7 cellular contexts compared by ENCODE assay signal in genomic region chr2:223674998-223675609, GRCh38.
DNase-seq lines count a peak whose midpoint lies in the region; ATAC-seq and TF ChIP-seq lines count a peak whose summit lies in the region.

No MANE protein-coding gene starts in this region.

- no peaks in the 10 kb centered on the region for H3K27me3 Mint-ChIP-seq in endothelial cell (ENCODE audit: unreplicated experiment)

- no peak for ATAC-seq in HG03439 (IDR thresholded peaks at IDR 0.05; ENCODE audit: unreplicated experiment)

- H3K4me1 Mint-ChIP-seq in endothelial cell (ENCODE audit: unreplicated experiment): no peaks in the 10 kb centered on the region

- TF ChIP-seq CTCF in GM12865 (IDR thresholded peaks at IDR 0.05; ENCODE audit: insufficient read depth, low read depth, low read length, missing control alignments) (peak; percentile 27), endothelial cell (IDR thresholded peaks at IDR 0.05; ENCODE audit: unreplicated experiment) (peak; percentile 60)

- no peak overlapping the region for H3K4me3 Mint-ChIP-seq in endothelial cell (ENCODE audit: unreplicated experiment)

- no peak overlapping the region for H3K27ac Mint-ChIP-seq in endothelial cell (ENCODE audit: unreplicated experiment)

- DNase-seq in GM12865 (ENCODE audit: low read depth) (peak; percentile 10), NCI-H2227 (lab: John Stamatoyannopoulos, UW; ENCODE audit: unreplicated experiment) (peak; percentile 55), endothelial cell (ENCODE audit: low spot score) (peak; percentile 27), renal cortical epithelial cell (ENCODE audit: low read depth) (peak; percentile 43), retina (no peak), inferior parietal cortex (ENCODE audit: extremely low spot score) (no peak)

- H3K36me3 Mint-ChIP-seq in endothelial cell (ENCODE audit: low read depth, unreplicated experiment): no peaks in the 10 kb centered on the region

- no peak overlapping the region for H3K4me3 ChIP-seq in GM12865 (ENCODE audit: low read depth, low read length)

- no peaks in the 10 kb centered on the region for H3K9me3 Mint-ChIP-seq in endothelial cell (ENCODE audit: unreplicated experiment)

Comparison
In these comparisons a context has a peak if more than half of its experiments do, and no peak if none do; other contexts are left out.
1. DNase-seq: peak in GM12865 (single experiment), NCI-H2227 (single experiment), endothelial cell (single experiment) and renal cortical epithelial cell (single experiment); none in retina (single experiment) and inferior parietal cortex (single experiment).